Comparison of ENCODE assay signal across 29 cellular contexts in the genomic region with DNA sequence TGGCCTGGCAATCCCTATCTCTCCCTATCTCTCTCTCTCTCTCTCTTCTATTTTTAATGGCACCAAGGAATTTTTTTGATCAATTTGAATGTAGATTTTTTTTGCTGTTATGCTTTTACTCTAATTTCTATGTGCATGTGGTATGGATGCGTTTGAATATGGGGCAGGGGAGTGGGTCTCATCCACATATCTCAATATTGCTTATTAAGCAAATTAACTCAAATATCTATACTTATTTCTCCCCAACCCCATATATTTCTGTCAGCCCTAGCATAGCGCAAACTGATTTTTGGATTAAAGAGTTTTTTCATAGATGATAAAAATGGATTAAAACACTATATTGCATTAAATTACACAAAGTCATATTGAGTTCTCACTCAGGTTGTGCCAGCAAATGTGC.
"Had no signal": no experiment of that assay in that cellular context is flagged by ENCODE, and none has a peak within 500 bp of the region (broad histone marks: within the 10 kb centered on the region; RNA-seq: fewer than 3 reads in every experiment).

No MANE protein-coding gene starts in this region.

- H3K36me3 Mint-ChIP-seq: stimulated activated effector memory CD8-positive, alpha-beta T cell treated with anti-CD3 and anti-CD28 coated beads, Interleukin-12 subunit alpha, Interleukin-12 subunit beta, amount 100 ng/mL, for 72 hours; type B pancreatic cell had no signal

- H3K36me3 ChIP-seq: stomach, suprapubic skin, thoracic aorta, thyroid gland, tibial artery, tibial nerve, transverse colon, upper lobe of left lung, upper lobe of right lung, vagina had no signal

- H3K27ac ChIP-seq: stomach, suprapubic skin, testis, thoracic aorta, thyroid gland, tibial artery, tibial nerve, transverse colon, upper lobe of left lung, upper lobe of right lung, uterus, vagina had no signal

- H3K4me3 Mint-ChIP-seq: stimulated activated effector memory CD8-positive, alpha-beta T cell treated with anti-CD3 and anti-CD28 coated beads, Interleukin-12 subunit alpha, Interleukin-12 subunit beta, amount 100 ng/mL, for 72 hours; stimulated activated memory B cell treated with anti-CD40 and anti-IgM and Interleukin-4, amounts not matched to agents 10 μg/mL and 1 μg/mL and 100 μg/mL, for 72 hours; stimulated activated naive B cell treated with anti-CD40 and anti-IgM and Interleukin-4, amounts not matched to agents 10 μg/mL and 1 μg/mL and 100 μg/mL, for 72 hours; stimulated activated naive CD8-positive, alpha-beta T cell treated with anti-CD3 and anti-CD28 coated beads, Interleukin-15, amount 100 ng/mL, for 72 hours; stimulated activated naive CD8-positive, alpha-beta T cell treated with anti-CD3 and anti-CD28 coated beads, Interleukin-15, Interleukin-2, amounts not matched to agents 100 ng/mL and 50 ng/mL, for 24 hours; type B pancreatic cell had no signal

- FAIRE-seq: urothelium cell line had no signal

- H3K27ac Mint-ChIP-seq: stimulated activated effector memory CD8-positive, alpha-beta T cell treated with anti-CD3 and anti-CD28 coated beads, Interleukin-12 subunit alpha, Interleukin-12 subunit beta, amount 100 ng/mL, for 72 hours; stimulated activated memory B cell treated with anti-CD40 and anti-IgM and Interleukin-4, amounts not matched to agents 10 μg/mL and 1 μg/mL and 100 μg/mL, for 72 hours; stimulated activated naive B cell treated with anti-CD40 and anti-IgM and Interleukin-4, amounts not matched to agents 10 μg/mL and 1 μg/mL and 100 μg/mL, for 72 hours; stimulated activated naive CD8-positive, alpha-beta T cell treated with anti-CD3 and anti-CD28 coated beads, Interleukin-15, amount 100 ng/mL, for 72 hours; stimulated activated naive CD8-positive, alpha-beta T cell treated with anti-CD3 and anti-CD28 coated beads, Interleukin-15, Interleukin-2, amounts not matched to agents 100 ng/mL and 50 ng/mL, for 24 hours; type B pancreatic cell had no signal

- H3K4me1 Mint-ChIP-seq: stimulated activated effector memory CD8-positive, alpha-beta T cell treated with anti-CD3 and anti-CD28 coated beads, Interleukin-12 subunit alpha, Interleukin-12 subunit beta, amount 100 ng/mL, for 72 hours; stimulated activated naive CD8-positive, alpha-beta T cell treated with anti-CD3 and anti-CD28 coated beads, Interleukin-15, amount 100 ng/mL, for 72 hours had no signal

- H3K9me3 Mint-ChIP-seq: type B pancreatic cell had no signal

- H3K4me3 ChIP-seq: stomach, suprapubic skin, testis, thoracic aorta, thyroid gland, tibial artery, tibial nerve, transverse colon, upper lobe of left lung, upper lobe of right lung, uterus, vagina had no signal

- ATAC-seq: stimulated activated effector memory CD8-positive, alpha-beta T cell treated with anti-CD3 and anti-CD28 coated beads, Interleukin-12 subunit alpha, Interleukin-12 subunit beta, amount 100 ng/mL, for 72 hours; stimulated activated memory B cell treated with anti-CD40 and anti-IgM and Interleukin-4, amounts not matched to agents 10 μg/mL and 1 μg/mL and 100 μg/mL, for 72 hours; stimulated activated naive B cell treated with anti-CD40 and anti-IgM and Interleukin-4, amounts not matched to agents 10 μg/mL and 1 μg/mL and 100 μg/mL, for 72 hours; stimulated activated naive CD8-positive, alpha-beta T cell treated with anti-CD3 and anti-CD28 coated beads, Interleukin-15, amount 100 ng/mL, for 72 hours; stimulated activated naive CD8-positive, alpha-beta T cell treated with anti-CD3 and anti-CD28 coated beads, Interleukin-15, Interleukin-2, amounts not matched to agents 100 U/mL and 50 U/mL, for 24 hours; upper lobe of right lung had no signal

- H3K27me3 ChIP-seq: stomach, suprapubic skin, testis, thyroid gland, tibial artery, tibial nerve, transverse colon, upper lobe of left lung, upper lobe of right lung, uterus, vagina had no signal

- H3K4me1 ChIP-seq: stomach, suprapubic skin, testis, tibial artery, tibial nerve, transverse colon, upper lobe of left lung, upper lobe of right lung, uterus, vagina had no signal

- H3K9me3 ChIP-seq: suprapubic skin, testis, thoracic aorta, thyroid gland, tibial artery, tibial nerve, transverse colon, upper lobe of left lung, upper lobe of right lung, uterus, vagina had no signal

- H3K27me3 Mint-ChIP-seq: stimulated activated memory B cell treated with anti-CD40 and anti-IgM and Interleukin-4, amounts not matched to agents 10 μg/mL and 1 μg/mL and 100 μg/mL, for 72 hours; stimulated activated naive B cell treated with anti-CD40 and anti-IgM and Interleukin-4, amounts not matched to agents 10 μg/mL and 1 μg/mL and 100 μg/mL, for 72 hours; stimulated activated naive CD8-positive, alpha-beta T cell treated with anti-CD3 and anti-CD28 coated beads, Interleukin-15, amount 100 ng/mL, for 72 hours; stimulated activated naive CD8-positive, alpha-beta T cell treated with anti-CD3 and anti-CD28 coated beads, Interleukin-15, Interleukin-2, amounts not matched to agents 100 ng/mL and 50 ng/mL, for 24 hours; type B pancreatic cell had no signal

- DNase-seq: stimulated activated CD4-positive, alpha-beta T cell treated with anti-CD3 and anti-CD28 coated beads, Interleukin-2, amount 100 ng/mL, for 48 hours; stimulated activated CD4-positive, alpha-beta T cell treated with anti-CD3 and anti-CD28 coated beads, Interleukin-4, amount 100 ng/mL, for 1 hour; stimulated activated CD4-positive, alpha-beta T cell treated with anti-CD3 and anti-CD28 coated beads, Interleukin-4, amount 100 ng/mL, for 24 hours; stimulated activated CD4-positive, alpha-beta T cell treated with anti-CD3 and anti-CD28 coated beads, Interleukin-4, amount 100 ng/mL, for 4 hours; stimulated activated CD8-positive, alpha-beta memory T cell treated with anti-CD3 and anti-CD28 coated beads, Interleukin-4, amount 100 ng/mL, for 48 hours; stimulated activated naive B cell treated with anti-CD40 and anti-IgM and Interleukin-4, amounts not matched to agents 10 μg/mL and 1 μg/mL and 100 μg/mL, for 72 hours; stimulated activated naive CD4-positive, alpha-beta T cell; stimulated activated naive CD4-positive, alpha-beta T cell treated with Interleukin-2 at 50 U/mL for 16 hours; stimulated activated naive CD8-positive, alpha-beta T cell treated with anti-CD3 and anti-CD28 coated beads, Interleukin-15, amount 100 ng/mL, for 72 hours; stimulated activated naive CD8-positive, alpha-beta T cell treated with anti-CD3 and anti-CD28 coated beads, Interleukin-15, Interleukin-2, amounts not matched to agents 100 U/mL and 50 U/mL, for 24 hours; stomach; substantia nigra; testis; thyroid gland; tibial artery; transverse colon; trophoblast cell; upper lobe of left lung; upper lobe of right lung; uterus had no signal
